Comparison of ENCODE assay signal across 19 cellular contexts in genomic region chr5:9375756-9376155, GRCh38.
DNase-seq lines count a peak whose midpoint lies in the region; ATAC-seq, FAIRE-seq and TF ChIP-seq lines count a peak whose summit lies in the region.
"Had no signal": no experiment of that assay in that cellular context is flagged by ENCODE, and none has a peak within 500 bp of the region (broad histone marks: within the 10 kb centered on the region; RNA-seq: fewer than 3 reads in every experiment).

No MANE protein-coding gene starts in this region.

- peaks cover 15% of the 10 kb centered on the region; the same call in 1 of the 2 replicates for H4K20me1 ChIP-seq in IMR-90 (ENCODE audit: insufficient read depth, low read length)
- H4K20me1 ChIP-seq in PC-3 (ENCODE audit: low read length), result no peaks in the 10 kb centered on the region
- no peaks in the 10 kb centered on the region for H4K20me1 ChIP-seq in osteoblast (ENCODE audit: insufficient read depth, low read length)

- H3K79me1 ChIP-seq in IMR-90 (ENCODE audit: low read depth in 1 of 2, low read length in 2 of 2), result peaks cover 31 to 54% of the 10 kb centered on the region in 2 experiments

- no peak for ATAC-seq in IMR-90 (ENCODE audit: low read depth)
- no peak for ATAC-seq in PC-3
- ATAC-seq in naive thymus-derived CD8-positive, alpha-beta T cell, result no peak
- ATAC-seq in HG02852 (IDR thresholded peaks at IDR 0.05; ENCODE audit: unreplicated experiment), result no peak
- ATAC-seq: GM12878, GM23338, HCT116 had no signal

- H2BK15ac ChIP-seq in IMR-90 (ENCODE audit: low read depth, low read length), result no peak overlapping the region

- CTCF ChIA-PET in IMR-90 (lab: Yijun Ruan, JAX), result no interaction called here
- CTCF ChIA-PET in PC-3 (lab: Charles Lee), result no interaction called here

- H3K79me2 ChIP-seq in PC-3 (ENCODE audit: low read length), result no peaks in the 10 kb centered on the region
- peaks cover 8% of the 10 kb centered on the region for H3K79me2 ChIP-seq in osteoblast (ENCODE audit: insufficient read depth, low read length)

- TF ChIP-seq POLR2A in IMR-90 (IDR thresholded peaks at IDR 0.05; ENCODE audit: low read depth, low read length) (no peak), GM12892 (IDR thresholded peaks at IDR 0.05; ENCODE audit: low read depth, low read length) (no peak)

- H3K9me1 ChIP-seq in IMR-90 (ENCODE audit: insufficient read depth, low read length), result peaks cover 32% of the 10 kb centered on the region

- no peak overlapping the region for H3K56ac ChIP-seq in IMR-90 (ENCODE audit: extremely low read depth, insufficient read depth, low read length)

- TF ChIP-seq CTCF in IMR-90 (conservative IDR thresholded peaks at IDR 0.05; ENCODE audit: low read depth, low read length) (no peak), PC-3 (conservative IDR thresholded peaks at IDR 0.05; ENCODE audit: low read depth, low read length) (no peak), fibroblast of the aortic adventitia (IDR thresholded peaks at IDR 0.05; ENCODE audit: insufficient read depth, low read length) (no peak), osteoblast (IDR thresholded peaks at IDR 0.05; ENCODE audit: extremely low read depth, low read depth, low read length) (no peak)

- dilution Hi-C loops in IMR-90 (cut with HindIII; ENCODE audit: low sequenced_read_pairs, unreplicated experiment), result no loop called here

- no peak overlapping the region for H3K27ac Mint-ChIP-seq in naive thymus-derived CD8-positive, alpha-beta T cell
- H3K27ac Mint-ChIP-seq: GM23338, H9 had no signal

- in situ Hi-C loops in IMR-90 (cut with MboI; ENCODE audit: low sequenced_read_pairs), result no loop called here

- H3K4me3 ChIP-seq in IMR-90 (ENCODE audit: insufficient read depth, low read depth, low read length) (no peak overlapping the region), PC-3 (ENCODE audit: low read length) (no peak overlapping the region), fibroblast of the aortic adventitia (ENCODE audit: low read depth, low read length) (no peak overlapping the region), osteoblast (ENCODE audit: insufficient read depth, low read length) (no peak overlapping the region)
- H3K4me3 ChIP-seq: GM12878, GM23338 had no signal

- no peak overlapping the region for H3K4me3 Mint-ChIP-seq in naive thymus-derived CD8-positive, alpha-beta T cell
- H3K4me3 Mint-ChIP-seq: CD4-positive, alpha-beta memory T cell; GM23338; H9 had no signal

- H3K14ac ChIP-seq in IMR-90 (replicated peaks; ENCODE audit: low read depth, low read length), result no peak overlapping the region

- H3K27me3 ChIP-seq in IMR-90 (ENCODE audit: control insufficient read depth, insufficient read depth, low read length) (no peaks in the 10 kb centered on the region), PC-3 (ENCODE audit: low read length) (no peaks in the 10 kb centered on the region), osteoblast (ENCODE audit: insufficient read depth, low read length) (no peaks in the 10 kb centered on the region)

- no peak overlapping the region for H3K23ac ChIP-seq in IMR-90 (ENCODE audit: low read depth, low read length)

- H3K27ac ChIP-seq in IMR-90 (ENCODE audit: insufficient read depth, low read length), result no peak overlapping the region
- peak overlapping the region; percentile 60 for H3K27ac ChIP-seq in PC-3 (ENCODE audit: low read length)
- no peak overlapping the region for H3K27ac ChIP-seq in osteoblast (ENCODE audit: low read depth, low read length)

- H3K4me1 ChIP-seq in IMR-90 (ENCODE audit: control insufficient read depth, insufficient read depth, low read length), result peaks cover 16% of the 10 kb centered on the region
- H3K4me1 ChIP-seq in PC-3 (ENCODE audit: insufficient read depth, low read length), result peaks cover 76% of the 10 kb centered on the region
- H3K4me1 ChIP-seq in osteoblast (ENCODE audit: insufficient read depth, low read length), result peaks cover 3% of the 10 kb centered on the region

- FAIRE-seq in GM12892 (lab: Jason Lieb, UNC), result no peak
- FAIRE-seq: D721Med, GM12878, GM18507 had no signal

- H3K4me2 ChIP-seq in IMR-90 (ENCODE audit: low read depth, low read length), result no peak overlapping the region
- peak overlapping the region; percentile 65 for H3K4me2 ChIP-seq in PC-3 (ENCODE audit: low read length)
- H3K4me2 ChIP-seq in osteoblast (ENCODE audit: insufficient read depth, low read length), result no peak overlapping the region
- H3K4me2 ChIP-seq: GM23338 had no signal

- H2AK9ac ChIP-seq in IMR-90 (replicated peaks; ENCODE audit: low read depth, low read length, poor library complexity), result no peak overlapping the region

- no peak overlapping the region for H2BK5ac ChIP-seq in IMR-90 (ENCODE audit: low read depth, low read length, poor library complexity, severe bottlenecking)

- 92% methylated on average over 2 of the region's 2 CpGs; no CpG with 5 or more reads in 1 of the 2 experiments for WGBS in IMR-90 (ENCODE audit: extremely low coverage in 2 of 2, insufficient read length in 1 of 2), 2 experiments

- H4K8ac ChIP-seq in IMR-90 (ENCODE audit: low read depth in 2 of 2, low read length in 2 of 2), result no peak overlapping the region

- intact Hi-C loops in IMR-90 (cut with micrococcal nuclease) (no loop called here), PC-3 (cut with micrococcal nuclease) (loop anchor here (1.0 to 10.0 kb wide), 4 partner anchors 27 to 521 kb away; no protein-coding TSS in a partner anchor)

- no peaks in the 10 kb centered on the region for H3K9me3 ChIP-seq in IMR-90 (ENCODE audit: control insufficient read depth, insufficient read depth, low read length)
- no peaks in the 10 kb centered on the region for H3K9me3 ChIP-seq in PC-3 (ENCODE audit: low read length)
- no peaks in the 10 kb centered on the region for H3K9me3 ChIP-seq in osteoblast (ENCODE audit: low read depth, low read length)

- H3K27me3 Mint-ChIP-seq in naive thymus-derived CD8-positive, alpha-beta T cell, result peaks cover 0 to 7% (median 0%) of the 10 kb centered on the region in 5 donors
- H3K27me3 Mint-ChIP-seq: CD4-positive, alpha-beta memory T cell had no signal

- no peak for DNase-seq in IMR-90
- peak; percentile 28 for DNase-seq in PC-3
- peak; percentile 62 for DNase-seq in fibroblast of the aortic adventitia (ENCODE audit: low read depth)
- peak; percentile 56 for DNase-seq in osteoblast (ENCODE audit: insufficient read length, low spot score, missing footprints)
- no peak for DNase-seq in GM12892 (ENCODE audit: insufficient read length)
- DNase-seq in naive thymus-derived CD8-positive, alpha-beta T cell, result no peak
- DNase-seq: C1 segment of cervical spinal cord; CD4-positive, alpha-beta memory T cell; DMS 273 treated with DMSO at 0.1 percent for 48 hours; DMS79; EL; GDM1; H9 had no signal

- H2AK5ac ChIP-seq in IMR-90 (ENCODE audit: low read depth, low read length), result peak overlapping the region; percentile 34; the same call in 1 of the 2 replicates

- no peak overlapping the region for H2AFZ ChIP-seq in IMR-90 (replicated peaks; ENCODE audit: low read length, poor library complexity)
- no peak overlapping the region for H2AFZ ChIP-seq in PC-3 (ENCODE audit: low read length)
- no peak overlapping the region for H2AFZ ChIP-seq in osteoblast (ENCODE audit: low read length)
- H2AFZ ChIP-seq: GM23338 had no signal

- H3K9me2 ChIP-seq in PC-3 (replicated peaks; ENCODE audit: low read length), result no peaks in the 10 kb centered on the region

- no peak overlapping the region for H3K18ac ChIP-seq in IMR-90 (ENCODE audit: low read depth, low read length)

- no peak overlapping the region for H4K91ac ChIP-seq in IMR-90 (ENCODE audit: insufficient read depth, low read depth, low read length)

- no TSS peak for BruUV-seq in IMR-90 (replicated peaks; lab: Mats Ljungman, UMichigan)
- BruUV-seq in PC-3 (replicated peaks; lab: Mats Ljungman, UMichigan), result no TSS peak

- H3F3A ChIP-seq in PC-3 (ENCODE audit: low read length, unreplicated experiment), result peaks cover 8% of the 10 kb centered on the region

- no peak overlapping the region for H2BK20ac ChIP-seq in IMR-90 (ENCODE audit: low read depth, low read length)

- POLR2A ChIA-PET in IMR-90 (lab: Charles Lee; ENCODE audit: unreplicated experiment) (no interaction called here), PC-3 (lab: Charles Lee; ENCODE audit: unreplicated experiment) (no interaction called here)
- POLR2A ChIA-PET in naive thymus-derived CD8-positive, alpha-beta T cell (lab: Charles Lee), result no interaction called here

- H3K9ac ChIP-seq in IMR-90 (ENCODE audit: low read depth, low read length) (no peak overlapping the region), PC-3 (ENCODE audit: low read length) (no peak overlapping the region)

- no peak overlapping the region for H3K4ac ChIP-seq in IMR-90 (ENCODE audit: low read depth, low read length)

- H3K36me3 Mint-ChIP-seq in naive thymus-derived CD8-positive, alpha-beta T cell, result peaks cover 0 to 7% (median 0%) of the 10 kb centered on the region in 3 donors
- H3K36me3 Mint-ChIP-seq: CD4-positive, alpha-beta memory T cell had no signal

- H3K36me3 ChIP-seq in IMR-90 (ENCODE audit: control insufficient read depth, insufficient read depth, low read length) (peaks cover 2% of the 10 kb centered on the region; the same call in 1 of the 2 replicates), PC-3 (ENCODE audit: low read depth, low read length) (no peaks in the 10 kb centered on the region), osteoblast (ENCODE audit: insufficient read depth, low read length) (no peaks in the 10 kb centered on the region)

- H4K5ac ChIP-seq in IMR-90 (ENCODE audit: low read depth, low read length), result no peak overlapping the region

- peaks cover 0 to 29% (median 4%) of the 10 kb centered on the region in 9 donors for H3K9me3 Mint-ChIP-seq in naive thymus-derived CD8-positive, alpha-beta T cell
- H3K9me3 Mint-ChIP-seq: GM23338, H9 had no signal

- H3K4me1 Mint-ChIP-seq in naive thymus-derived CD8-positive, alpha-beta T cell, result no peaks in the 10 kb centered on the region
- H3K4me1 Mint-ChIP-seq: H9 had no signal

- no peak for TF ChIP-seq RAD21 in IMR-90 (IDR thresholded peaks at IDR 0.05; ENCODE audit: low read length)

- no peak overlapping the region for H2BK120ac ChIP-seq in IMR-90 (ENCODE audit: low read depth, low read length)

TF ChIP-seq in IMR-90, 13 proteins besides CTCF, POLR2A, EP300 and RAD21 (continues in another document):
- no peak for TF ChIP-seq FOS (IDR thresholded peaks at IDR 0.05; ENCODE audit: low read depth, low read length)
- TF ChIP-seq BHLHE40 (IDR thresholded peaks at IDR 0.05; ENCODE audit: low read depth, low read length), result no peak
- TF ChIP-seq RCOR1 (IDR thresholded peaks at IDR 0.05; ENCODE audit: insufficient replicate concordance, low read length), result no peak
- TF ChIP-seq MAZ (IDR thresholded peaks at IDR 0.05; ENCODE audit: borderline replicate concordance, low read depth, low read length), result no peak
- TF ChIP-seq CHD1 (IDR thresholded peaks at IDR 0.05; ENCODE audit: low read depth, low read length), result no peak

Comparison
In these comparisons a context has a peak if more than half of its experiments do, and no peak if none do; other contexts are left out.
1. DNase-seq: peak in PC-3 (single experiment), fibroblast of the aortic adventitia (single experiment) and osteoblast (single experiment); none in IMR-90 (single experiment), GM12892 (single experiment) and naive thymus-derived CD8-positive, alpha-beta T cell (0 of 10).